ENCODE assay signal across 1 cellular context in the genomic region with DNA sequence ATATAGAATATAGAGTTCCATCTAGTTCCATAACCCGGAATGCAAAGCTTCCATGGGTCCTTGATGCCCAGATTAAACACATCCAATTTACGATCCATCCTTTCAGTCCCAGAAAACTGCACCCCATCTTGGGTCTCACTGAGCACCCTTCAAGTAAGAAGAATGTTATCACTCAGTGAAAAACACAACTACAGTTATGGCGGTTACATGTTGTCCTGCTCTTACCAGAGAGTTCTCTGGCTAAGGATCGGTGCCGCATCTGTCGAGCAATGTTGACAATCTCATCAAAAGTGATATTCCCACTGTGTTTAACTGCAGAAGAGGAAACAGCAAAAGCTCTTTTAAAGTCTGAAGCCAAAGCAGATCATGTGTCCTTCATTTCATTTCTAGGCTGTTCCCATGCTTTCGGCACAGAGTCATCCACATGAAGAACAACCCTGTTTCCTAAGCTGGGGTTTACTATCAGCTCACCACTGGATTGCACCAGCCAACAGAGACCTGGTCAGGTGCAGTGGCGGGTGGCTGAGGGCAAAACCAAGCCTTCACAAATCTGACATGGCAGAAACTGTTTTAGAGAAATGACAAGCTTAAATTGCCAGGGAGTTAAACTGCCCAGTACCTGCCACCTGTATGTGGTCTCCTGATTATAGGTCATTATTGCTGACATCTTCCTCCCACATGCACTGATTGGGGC.
TF ChIP-seq lines count a peak whose summit lies in the region.

No MANE protein-coding gene starts in this region.

TF ChIP-seq in GM12878, 131 proteins besides CTCF, POLR2A, EP300 and RAD21:
- TF ChIP-seq MTA3 (IDR thresholded peaks at IDR 0.05; ENCODE audit: borderline replicate concordance, low read length) (no peak), SMAD5 (IDR thresholded peaks at IDR 0.05; ENCODE audit: low read depth) (peak; percentile 66; the same call in 1 of the 2 replicates), HDAC6 (IDR thresholded peaks at IDR 0.05; ENCODE audit: unreplicated experiment) (no peak), POLR2AphosphoS5 (IDR thresholded peaks at IDR 0.05; ENCODE audit: low read length) (peak; percentile 47; the same call in 1 of the 2 replicates)
- TF ChIP-seq, protein P1, sequence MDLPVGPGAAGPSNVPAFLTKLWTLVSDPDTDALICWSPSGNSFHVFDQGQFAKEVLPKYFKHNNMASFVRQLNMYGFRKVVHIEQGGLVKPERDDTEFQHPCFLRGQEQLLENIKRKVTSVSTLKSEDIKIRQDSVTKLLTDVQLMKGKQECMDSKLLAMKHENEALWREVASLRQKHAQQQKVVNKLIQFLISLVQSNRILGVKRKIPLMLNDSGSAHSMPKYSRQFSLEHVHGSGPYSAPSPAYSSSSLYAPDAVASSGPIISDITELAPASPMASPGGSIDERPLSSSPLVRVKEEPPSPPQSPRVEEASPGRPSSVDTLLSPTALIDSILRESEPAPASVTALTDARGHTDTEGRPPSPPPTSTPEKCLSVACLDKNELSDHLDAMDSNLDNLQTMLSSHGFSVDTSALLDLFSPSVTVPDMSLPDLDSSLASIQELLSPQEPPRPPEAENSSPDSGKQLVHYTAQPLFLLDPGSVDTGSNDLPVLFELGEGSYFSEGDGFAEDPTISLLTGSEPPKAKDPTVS (IDR thresholded peaks at IDR 0.05; ENCODE audit: low read depth, low read length), result no peak
- TF ChIP-seq, protein P2, sequence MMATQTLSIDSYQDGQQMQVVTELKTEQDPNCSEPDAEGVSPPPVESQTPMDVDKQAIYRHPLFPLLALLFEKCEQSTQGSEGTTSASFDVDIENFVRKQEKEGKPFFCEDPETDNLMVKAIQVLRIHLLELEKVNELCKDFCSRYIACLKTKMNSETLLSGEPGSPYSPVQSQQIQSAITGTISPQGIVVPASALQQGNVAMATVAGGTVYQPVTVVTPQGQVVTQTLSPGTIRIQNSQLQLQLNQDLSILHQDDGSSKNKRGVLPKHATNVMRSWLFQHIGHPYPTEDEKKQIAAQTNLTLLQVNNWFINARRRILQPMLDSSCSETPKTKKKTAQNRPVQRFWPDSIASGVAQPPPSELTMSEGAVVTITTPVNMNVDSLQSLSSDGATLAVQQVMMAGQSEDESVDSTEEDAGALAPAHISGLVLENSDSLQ (IDR thresholded peaks at IDR 0.05), result no peak
